In genomic region chr13:46685006-46685730, GRCh38 we compare ENCODE assay signal across 19 cellular contexts.
DNase-seq lines count a peak whose midpoint lies in the region; ATAC-seq and TF ChIP-seq lines count a peak whose summit lies in the region.
"Had no signal": no experiment of that assay in that cellular context is flagged by ENCODE, and none has a peak within 500 bp of the region (broad histone marks: within the 10 kb centered on the region; RNA-seq: fewer than 3 reads in every experiment).

No MANE protein-coding gene starts in this region.

- H3K9me3 ChIP-seq in right atrium auricular region (no peaks in the 10 kb centered on the region), esophagus squamous epithelium (no peaks in the 10 kb centered on the region), uterus (no peaks in the 10 kb centered on the region)
- H3K9me3 ChIP-seq: SJSA1, testis had no signal

- DNase-seq in Right ventricle myocardium superior (no peak), right atrium auricular region (ENCODE audit: low spot score) (no peak), esophagus squamous epithelium (lab: John Stamatoyannopoulos, UW) (no peak), uterus (no peak), H7 (no peak), NCI-H146 treated with DMSO at 0.1 percent for 48 hours (lab: John Stamatoyannopoulos, UW; ENCODE audit: unreplicated experiment) (no peak)
- DNase-seq in natural killer cell treated with Interleukin-12 subunit alpha and Interleukin-12 subunit beta and Interleukin-15 and Interleukin-18, amount 100 ng/mL, for 72 hours (ENCODE audit: low spot score), result no peak
- DNase-seq: activated CD4-positive, alpha-beta T cell treated with anti-CD3 and anti-CD28 coated beads for 48 hours; activated T-cell treated with anti-CD3 and anti-CD28 coated beads for 4 hours; CD4-positive, alpha-beta T cell; glutamatergic neuron; NCI-H187; stimulated activated CD4-positive, alpha-beta T cell treated with anti-CD3 and anti-CD28 coated beads, Interleukin-2, amount 100 ng/mL, for 24 hours; T1000; testis had no signal

- H3K36me3 Mint-ChIP-seq in nephron (ENCODE audit: low read depth), result peaks cover 7% of the 10 kb centered on the region
- peaks cover 5% of the 10 kb centered on the region for H3K36me3 Mint-ChIP-seq in natural killer cell treated with Interleukin-12 subunit alpha and Interleukin-12 subunit beta and Interleukin-15 and Interleukin-18, amount 100 ng/mL, for 72 hours

- TF ChIP-seq POLR2A in esophagus squamous epithelium (IDR thresholded peaks at IDR 0.05) (no peak), uterus (IDR thresholded peaks at IDR 0.05) (no peak)

- peak; percentile 38 for ATAC-seq in Right ventricle myocardium superior (ENCODE audit: poor library complexity)
- no peak for ATAC-seq in natural killer cell treated with Interleukin-12 subunit alpha and Interleukin-12 subunit beta and Interleukin-15 and Interleukin-18, amount 100 ng/mL, for 72 hours

- H3K4me1 ChIP-seq in right atrium auricular region (peaks cover 0 to 32% of the 10 kb centered on the region in 2 donors), esophagus squamous epithelium (peaks cover 0 to 37% (median 4%) of the 10 kb centered on the region in 3 donors), uterus (peaks cover 0 to 3% of the 10 kb centered on the region in 2 donors)
- H3K4me1 ChIP-seq: testis had no signal

- no peak overlapping the region for H3K4me3 ChIP-seq in right atrium auricular region
- no peak overlapping the region for H3K4me3 ChIP-seq in esophagus squamous epithelium
- no peak overlapping the region for H3K4me3 ChIP-seq in uterus
- no peak overlapping the region for H3K4me3 ChIP-seq in H7 (ENCODE audit: insufficient read depth, low read depth, low read length)
- H3K4me3 ChIP-seq: SJSA1, testis had no signal

- no peak overlapping the region for H3K27ac ChIP-seq in right atrium auricular region
- peak overlapping the region in 3 of 4 donors; percentile 1 to 30 (median 10) for H3K27ac ChIP-seq in esophagus squamous epithelium
- peak overlapping the region; percentile 54 to 66 for H3K27ac ChIP-seq in uterus
- H3K27ac ChIP-seq: testis had no signal

- peak overlapping the region in 1 of 3 experiments; percentile 38 for H3K4me3 Mint-ChIP-seq in nephron
- no peak overlapping the region for H3K4me3 Mint-ChIP-seq in natural killer cell treated with Interleukin-12 subunit alpha and Interleukin-12 subunit beta and Interleukin-15 and Interleukin-18, amount 100 ng/mL, for 72 hours
- H3K4me3 Mint-ChIP-seq: activated naive CD4-positive, alpha-beta T cell treated with anti-CD3 and anti-CD28 coated beads, Interleukin-2, amount 50 U/mL, for 24 hours; CD4-positive, alpha-beta T cell; central memory CD8-positive, alpha-beta T cell had no signal

- H3K9me3 Mint-ChIP-seq in nephron, result no peaks in the 10 kb centered on the region
- H3K9me3 Mint-ChIP-seq in natural killer cell treated with Interleukin-12 subunit alpha and Interleukin-12 subunit beta and Interleukin-15 and Interleukin-18, amount 100 ng/mL, for 72 hours, result no peaks in the 10 kb centered on the region
- H3K9me3 Mint-ChIP-seq: activated naive CD4-positive, alpha-beta T cell treated with anti-CD3 and anti-CD28 coated beads, Interleukin-2, amount 50 U/mL, for 24 hours; CD4-positive, alpha-beta T cell; central memory CD8-positive, alpha-beta T cell had no signal

- no peak for TF ChIP-seq CTCF in right atrium auricular region (IDR thresholded peaks at IDR 0.05)
- no peak for TF ChIP-seq CTCF in esophagus squamous epithelium (IDR thresholded peaks at IDR 0.05)
- no peak for TF ChIP-seq CTCF in nephron (IDR thresholded peaks at IDR 0.05; ENCODE audit: unreplicated experiment in 3 of 3)
- no peak for TF ChIP-seq CTCF in uterus (IDR thresholded peaks at IDR 0.05)

- H3K36me3 ChIP-seq in right atrium auricular region, result no peaks in the 10 kb centered on the region
- peaks cover 0 to 11% (median 0%) of the 10 kb centered on the region in 3 donors for H3K36me3 ChIP-seq in esophagus squamous epithelium
- H3K36me3 ChIP-seq in uterus, result no peaks in the 10 kb centered on the region
- H3K36me3 ChIP-seq in H7 (replicated peaks; ENCODE audit: control insufficient read depth, insufficient read depth, low read length), result no peaks in the 10 kb centered on the region
- H3K36me3 ChIP-seq: SJSA1 had no signal

- H3K27me3 ChIP-seq in right atrium auricular region (no peaks in the 10 kb centered on the region), esophagus squamous epithelium (no peaks in the 10 kb centered on the region), uterus (no peaks in the 10 kb centered on the region), H7 (ENCODE audit: control insufficient read depth, insufficient read depth, low read length) (no peaks in the 10 kb centered on the region)
- H3K27me3 ChIP-seq: SJSA1, testis had no signal

- 78 to 88% methylated on average over 10 of the region's 10 CpGs for WGBS in esophagus squamous epithelium, 2 donors

- peak overlapping the region; percentile 60 to 76 (median 75) for H3K27ac Mint-ChIP-seq in nephron
- H3K27ac Mint-ChIP-seq in natural killer cell treated with Interleukin-12 subunit alpha and Interleukin-12 subunit beta and Interleukin-15 and Interleukin-18, amount 100 ng/mL, for 72 hours, result no peak overlapping the region
- H3K27ac Mint-ChIP-seq: activated naive CD4-positive, alpha-beta T cell treated with anti-CD3 and anti-CD28 coated beads, Interleukin-2, amount 50 U/mL, for 24 hours; CD4-positive, alpha-beta T cell had no signal

- H3K4me1 Mint-ChIP-seq in nephron, result peaks cover 34% of the 10 kb centered on the region
- H3K4me1 Mint-ChIP-seq in natural killer cell treated with Interleukin-12 subunit alpha and Interleukin-12 subunit beta and Interleukin-15 and Interleukin-18, amount 100 ng/mL, for 72 hours (ENCODE audit: low read depth in 2 of 2), result peaks cover 9 to 16% of the 10 kb centered on the region in 2 donors

- H3K27me3 Mint-ChIP-seq in nephron (ENCODE audit: low read depth), result no peaks in the 10 kb centered on the region
- H3K27me3 Mint-ChIP-seq in natural killer cell treated with Interleukin-12 subunit alpha and Interleukin-12 subunit beta and Interleukin-15 and Interleukin-18, amount 100 ng/mL, for 72 hours, result no peaks in the 10 kb centered on the region
- H3K27me3 Mint-ChIP-seq: activated naive CD4-positive, alpha-beta T cell treated with anti-CD3 and anti-CD28 coated beads, Interleukin-2, amount 50 U/mL, for 24 hours; CD4-positive, alpha-beta T cell; central memory CD8-positive, alpha-beta T cell had no signal

- intact Hi-C loops in Right ventricle myocardium superior (cut with DNase I), result loop anchor here (10.0 kb wide), 1 partner anchor 130 kb away; the partner anchor contains the start of gene LRCH1
- intact Hi-C loops in esophagus squamous epithelium (cut with DNase I), result no loop called here
- intact Hi-C loops in uterus (cut with DNase I; ENCODE audit: low total_unique reads), result no loop called here

Comparison
In these comparisons a context has a peak if more than half of its experiments do, and no peak if none do; other contexts are left out.
1. H3K27ac ChIP-seq: peak in esophagus squamous epithelium (3 of 4) and uterus (2 of 2); none in right atrium auricular region (0 of 2).
2. H3K27ac Mint-ChIP-seq: peak in nephron (3 of 3); none in natural killer cell treated with Interleukin-12 subunit alpha and Interleukin-12 subunit beta and Interleukin-15 and Interleukin-18, amount 100 ng/mL, for 72 hours (0 of 2).